8 cellular contexts compared by ENCODE assay signal in the genomic region with DNA sequence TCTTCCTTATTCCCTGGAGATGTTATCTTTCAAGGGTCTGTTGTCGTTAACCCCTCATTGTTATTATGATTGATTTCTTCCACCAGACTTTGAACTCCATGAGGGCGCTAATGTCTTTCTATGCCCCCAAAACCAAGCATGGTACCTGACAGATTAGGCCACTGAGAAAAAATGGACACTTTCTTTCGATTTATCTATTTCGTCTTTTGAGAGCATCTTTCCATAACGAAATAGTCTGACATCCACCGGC. TPM values are rescaled to one million over a fixed set of nuclear protein-coding genes. Genes with fewer than 3 reads are reported as not detected.
A peak's percentile ranks its signal among the peaks of the same experiment; 100 is the strongest.
DNase-seq lines count a peak whose midpoint lies in the region; ATAC-seq and TF ChIP-seq lines count a peak whose summit lies in the region.

No MANE protein-coding gene starts in this region.

- H3K4me3 ChIP-seq in GM12865 (ENCODE audit: low read depth, low read length) (peak overlapping the region; percentile 94), Panc1 (ENCODE audit: low read depth in 2 of 2, low read length in 2 of 2) (peak overlapping the region; percentile 91 to 92), esophagus (ENCODE audit: low read depth in 1 of 2, low read length in 2 of 2) (peak overlapping the region; percentile 79 to 99), psoas muscle (peak overlapping the region; percentile 96)

- intact Hi-C loops in Panc1 (cut with micrococcal nuclease; ENCODE audit: unreplicated experiment) = loop anchor here (5.0 to 10.0 kb wide), 3 partner anchors 121 to 554 kb away; partner anchors contain the start of genes CALCB, CYP2R1 and PDE3B
- intact Hi-C loops in psoas muscle (cut with DNase I) = loop anchor here (5.0 to 10.0 kb wide), 2 partner anchors 124 to 371 kb away; partner anchors contain the start of genes CYP2R1 (in 2 of the 2) and PDE3B (in 1 of the 2)

- H3K36me3 ChIP-seq in Panc1 (ENCODE audit: control insufficient read depth, insufficient read depth, low read length) (peaks cover 15% of the 10 kb centered on the region), esophagus (ENCODE audit: control insufficient read depth in 2 of 2, insufficient read depth in 2 of 2, low read length in 1 of 2) (peaks cover under 1 to 4% of the 10 kb centered on the region in 2 donors), psoas muscle (ENCODE audit: insufficient read depth in 1 of 2, low read depth in 1 of 2) (peaks cover 0 to 30% of the 10 kb centered on the region in 2 donors)

- DNase-seq in GM12865 (ENCODE audit: low read depth) (peak; percentile 13), Panc1 (ENCODE audit: low read depth, low spot score) (no peak), psoas muscle (no peak), DMS114 treated with DMSO at 0.1 percent for 48 hours (lab: John Stamatoyannopoulos, UW; ENCODE audit: unreplicated experiment) (no peak), T-helper 9 cell (no peak), NCI-H2029 treated with DMSO at 0.1 percent for 48 hours (lab: John Stamatoyannopoulos, UW) (no peak)

- H3K4me1 ChIP-seq in Panc1 (ENCODE audit: control insufficient read depth, insufficient read depth, low read length) = peaks cover 11% of the 10 kb centered on the region; the same call in 1 of the 2 replicates
- H3K4me1 ChIP-seq in esophagus (ENCODE audit: control insufficient read depth in 2 of 2, insufficient read depth in 2 of 2, low read length in 1 of 2) = no peaks in the 10 kb centered on the region
- peaks cover 12% of the 10 kb centered on the region for H3K4me1 ChIP-seq in psoas muscle

- WGBS in esophagus, 2 donors = 23% methylated on average over 6 of the region's 6 CpGs
- 23 to 36% (median 24%) methylated on average over 6 of the region's 6 CpGs for WGBS in psoas muscle, 3 donors

- TSS peak; percentile 94 for BruUV-seq in Panc1 (replicated peaks; lab: Mats Ljungman, UMichigan)

- in situ Hi-C loops in Panc1 (cut with HindIII; ENCODE audit: low pct_unique_long_range_greater_than_20kb, low sequenced_read_pairs) = no loop called here

- H3K27ac ChIP-seq in Panc1 (ENCODE audit: low read length) = peak overlapping the region; percentile 99
- H3K27ac ChIP-seq in esophagus (ENCODE audit: low read depth in 2 of 2, low read length in 1 of 2) = peak overlapping the region in 1 of 2 donors; percentile 88
- H3K27ac ChIP-seq in psoas muscle = peak overlapping the region; percentile 94

- POLR2A ChIA-PET in Panc1 (lab: Charles Lee) = interaction anchor here (0.6 kb wide), 1 partner anchor 105 kb away, joined by 9 read pairs; no protein-coding TSS in a partner anchor

- H3K9me3 ChIP-seq in Panc1 (ENCODE audit: control insufficient read depth, insufficient read depth, low read depth, low read length) (no peaks in the 10 kb centered on the region), esophagus (ENCODE audit: control insufficient read depth in 2 of 2, insufficient read depth in 1 of 2, low read depth in 1 of 2, low read length in 1 of 2) (no peaks in the 10 kb centered on the region), psoas muscle (no peaks in the 10 kb centered on the region)

- H3K27me3 ChIP-seq in Panc1 (ENCODE audit: control insufficient read depth, insufficient read depth, low read length) (no peaks in the 10 kb centered on the region), esophagus (ENCODE audit: control insufficient read depth in 1 of 2, insufficient read depth in 2 of 2, low read length in 2 of 2) (no peaks in the 10 kb centered on the region), psoas muscle (ENCODE audit: insufficient read depth in 3 of 3, low read length in 2 of 3) (no peaks in the 10 kb centered on the region)

- TF ChIP-seq CTCF in GM12865 (IDR thresholded peaks at IDR 0.05; ENCODE audit: insufficient read depth, low read depth, low read length, missing control alignments) = no peak
- no peak for TF ChIP-seq CTCF in Panc1 (IDR thresholded peaks at IDR 0.05)
- no peak for TF ChIP-seq CTCF in psoas muscle (IDR thresholded peaks at IDR 0.05)

- ATAC-seq in Panc1 (no peak), psoas muscle (no peak), GM21529 (IDR thresholded peaks at IDR 0.05; ENCODE audit: unreplicated experiment) (no peak)

- CTCF ChIA-PET in Panc1 (lab: Charles Lee) = interaction anchor here (0.7 kb wide), 1 partner anchor 387 kb away, joined by 4 read pairs; no protein-coding TSS in a partner anchor

RNA-seq across cellular contexts. Expression of gene PSMA1, which starts 0.6 kb away (rescaled TPM):
- total RNA-seq in Panc1 (2021; ENCODE audit: unreplicated experiment) = 198 TPM
- 126 TPM for polyA plus RNA-seq in Panc1 (2012; ENCODE audit: insufficient read length)
- 100 to 1,000 TPM; 111 to 146 TPM for polyA plus RNA-seq in esophagus
- 100 to 1,000 TPM; 113 to 229 (median 183) TPM for total RNA-seq in psoas muscle
- 100 to 1,000 TPM; 182 to 357 (median 235) TPM for polyA plus RNA-seq in psoas muscle

RNA-seq across cellular contexts. Expression of gene COPB1, which starts 21.2 kb away (rescaled TPM):
- total RNA-seq in Panc1 (2021; ENCODE audit: unreplicated experiment) = 123 TPM
- 72.6 TPM for polyA plus RNA-seq in Panc1 (2012; ENCODE audit: insufficient read length)
- 10 to 100 TPM; 35.2 to 50.1 TPM for polyA plus RNA-seq in esophagus
- 10 to 100 TPM; 30.7 to 37.1 (median 34.3) TPM for total RNA-seq in psoas muscle
- 10 to 100 TPM; 24.7 to 52.1 (median 42.1) TPM for polyA plus RNA-seq in psoas muscle
